ENCODE assay signal across 8 cellular contexts in the genomic region with DNA sequence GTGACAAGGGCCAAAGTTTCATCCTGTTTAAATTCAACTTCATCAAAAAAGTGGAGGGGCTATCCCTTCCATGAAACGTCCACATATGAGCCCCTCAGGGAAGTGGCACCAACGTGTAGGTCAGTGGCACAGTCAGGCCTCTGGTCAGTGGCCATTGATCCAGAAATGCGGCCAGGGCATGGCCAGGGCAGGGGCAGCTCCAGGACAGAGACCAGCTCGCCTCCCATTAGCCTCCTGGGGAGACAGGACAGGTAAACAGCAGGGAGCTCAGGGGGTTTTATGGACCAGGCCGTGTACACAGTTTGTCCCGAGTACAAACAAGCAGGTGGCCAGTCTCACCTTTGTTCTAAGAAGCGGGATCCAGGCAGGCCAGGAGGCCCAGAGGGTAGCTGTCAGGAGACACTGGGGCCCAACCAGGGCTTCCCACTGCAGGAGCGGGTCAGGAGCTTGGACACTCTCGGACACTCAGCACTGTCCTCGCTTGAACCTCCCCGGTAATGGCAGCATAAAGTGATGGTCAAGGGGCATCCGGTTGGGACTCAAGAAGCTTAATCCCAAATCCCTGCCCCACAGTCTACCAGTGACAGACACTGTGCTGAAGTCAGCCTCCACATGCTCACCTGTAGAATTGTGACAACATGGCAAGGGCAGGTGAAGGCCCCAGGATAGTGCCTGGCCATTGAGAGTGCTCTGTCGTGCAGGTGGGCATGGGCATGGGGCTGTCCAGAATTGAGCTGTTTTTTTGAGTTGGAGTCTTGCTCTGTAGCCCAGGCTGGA.
DNase-seq lines count a peak whose midpoint lies in the region; ATAC-seq and TF ChIP-seq lines count a peak whose summit lies in the region.

No MANE protein-coding gene starts in this region.

- TF ChIP-seq CTCF in Peyer's patch (IDR thresholded peaks at IDR 0.05) (peak in 1 of 6 experiments; percentile 5), heart left ventricle (IDR thresholded peaks at IDR 0.05) (no peak)

- H3K27me3 ChIP-seq in GM23248 (replicated peaks; ENCODE audit: insufficient read depth) (no peaks in the 10 kb centered on the region), Peyer's patch (no peaks in the 10 kb centered on the region), heart left ventricle (no peaks in the 10 kb centered on the region), skeletal muscle satellite cell (ENCODE audit: control insufficient read depth, insufficient read depth, low read length) (no peaks in the 10 kb centered on the region)

- no peaks in the 10 kb centered on the region for H4K20me1 ChIP-seq in GM23248 (ENCODE audit: insufficient read depth)

- H3K9ac ChIP-seq in GM23248, result no peak overlapping the region
- H3K9ac ChIP-seq in skeletal muscle satellite cell (ENCODE audit: low read depth, low read length), result peak overlapping the region; percentile 77

- in situ Hi-C loops in GM23248 (cut with MboI), result no loop called here

- peak overlapping the region; percentile 24 for H3K4me2 ChIP-seq in GM23248 (ENCODE audit: unreplicated experiment)
- H3K4me2 ChIP-seq in skeletal muscle satellite cell (ENCODE audit: low read length), result no peak overlapping the region

- intact Hi-C loops in heart left ventricle (cut with DNase I), result no loop called here

- H3K27ac ChIP-seq in GM23248, result no peak overlapping the region
- H3K27ac ChIP-seq in Peyer's patch, result peak overlapping the region; percentile 74 to 83 (median 78)
- H3K27ac ChIP-seq in heart left ventricle, result peak overlapping the region in 5 of 12 donors; percentile 29 to 89 (median 56)

- ATAC-seq in heart left ventricle, result peak in 3 of 4 donors; percentile 17 to 29 (median 27)

- DNase-seq in GM23248 (no peak), Peyer's patch (peak in 1 of 3 donors; percentile 59), heart left ventricle (no peak), NCI-H2107 (lab: John Stamatoyannopoulos, UW) (no peak), MV-4-11 (lab: John Stamatoyannopoulos, UW) (no peak), SW 1271 (lab: John Stamatoyannopoulos, UW) (no peak)
- DNase-seq in activated CD4-positive, alpha-beta T cell treated with anti-CD3 and anti-CD28 coated beads for 48 hours, result no peak

- WGBS in GM23248 (ENCODE audit: low coverage in 1 of 2, low lambda C conversion rate in 2 of 2, missing lambda C conversion rate in 2 of 2), 2 experiments, result 71 to 76% methylated on average over 13 of the region's 13 CpGs
- 77 to 80% (median 79%) methylated on average over 9 to 13 of the region's 13 CpGs for WGBS in heart left ventricle, 4 donors

- H3F3A ChIP-seq in GM23248 (ENCODE audit: insufficient read depth), result no peaks in the 10 kb centered on the region

- no peaks in the 10 kb centered on the region for H3K36me3 ChIP-seq in GM23248 (ENCODE audit: low read depth)
- no peaks in the 10 kb centered on the region for H3K36me3 ChIP-seq in Peyer's patch
- H3K36me3 ChIP-seq in heart left ventricle, result no peaks in the 10 kb centered on the region
- H3K36me3 ChIP-seq in skeletal muscle satellite cell (ENCODE audit: insufficient read depth, low read length), result no peaks in the 10 kb centered on the region

- H3K9me3 ChIP-seq in GM23248 (ENCODE audit: low read depth) (no peaks in the 10 kb centered on the region), Peyer's patch (no peaks in the 10 kb centered on the region), heart left ventricle (no peaks in the 10 kb centered on the region), skeletal muscle satellite cell (replicated peaks; ENCODE audit: low read length) (no peaks in the 10 kb centered on the region)

- no peaks in the 10 kb centered on the region for H3K9me2 ChIP-seq in GM23248 (ENCODE audit: insufficient read depth)

- TF ChIP-seq POLR2A in Peyer's patch (IDR thresholded peaks at IDR 0.05), result no peak
- no peak for TF ChIP-seq POLR2A in heart left ventricle (IDR thresholded peaks at IDR 0.05)

- peaks cover 9% of the 10 kb centered on the region; the same call in 1 of the 2 replicates for H3K4me1 ChIP-seq in GM23248 (ENCODE audit: insufficient read depth)
- peaks cover 7 to 25% (median 12%) of the 10 kb centered on the region in 4 donors for H3K4me1 ChIP-seq in Peyer's patch
- H3K4me1 ChIP-seq in heart left ventricle, result peaks cover 0 to 19% (median 13%) of the 10 kb centered on the region in 12 donors
- H3K4me1 ChIP-seq in skeletal muscle satellite cell (ENCODE audit: control insufficient read depth, insufficient read depth, low read length), result peaks cover 32% of the 10 kb centered on the region

- no peaks in the 10 kb centered on the region for H3K79me2 ChIP-seq in GM23248 (ENCODE audit: insufficient read depth)

- H3K4me3 ChIP-seq in GM23248 (no peak overlapping the region), Peyer's patch (no peak overlapping the region), heart left ventricle (no peak overlapping the region), skeletal muscle satellite cell (ENCODE audit: low read length) (no peak overlapping the region)

- no peak overlapping the region; the same call in 1 of the 2 replicates for H2AFZ ChIP-seq in GM23248
